14 cellular contexts compared by ENCODE assay signal in the genomic region with DNA sequence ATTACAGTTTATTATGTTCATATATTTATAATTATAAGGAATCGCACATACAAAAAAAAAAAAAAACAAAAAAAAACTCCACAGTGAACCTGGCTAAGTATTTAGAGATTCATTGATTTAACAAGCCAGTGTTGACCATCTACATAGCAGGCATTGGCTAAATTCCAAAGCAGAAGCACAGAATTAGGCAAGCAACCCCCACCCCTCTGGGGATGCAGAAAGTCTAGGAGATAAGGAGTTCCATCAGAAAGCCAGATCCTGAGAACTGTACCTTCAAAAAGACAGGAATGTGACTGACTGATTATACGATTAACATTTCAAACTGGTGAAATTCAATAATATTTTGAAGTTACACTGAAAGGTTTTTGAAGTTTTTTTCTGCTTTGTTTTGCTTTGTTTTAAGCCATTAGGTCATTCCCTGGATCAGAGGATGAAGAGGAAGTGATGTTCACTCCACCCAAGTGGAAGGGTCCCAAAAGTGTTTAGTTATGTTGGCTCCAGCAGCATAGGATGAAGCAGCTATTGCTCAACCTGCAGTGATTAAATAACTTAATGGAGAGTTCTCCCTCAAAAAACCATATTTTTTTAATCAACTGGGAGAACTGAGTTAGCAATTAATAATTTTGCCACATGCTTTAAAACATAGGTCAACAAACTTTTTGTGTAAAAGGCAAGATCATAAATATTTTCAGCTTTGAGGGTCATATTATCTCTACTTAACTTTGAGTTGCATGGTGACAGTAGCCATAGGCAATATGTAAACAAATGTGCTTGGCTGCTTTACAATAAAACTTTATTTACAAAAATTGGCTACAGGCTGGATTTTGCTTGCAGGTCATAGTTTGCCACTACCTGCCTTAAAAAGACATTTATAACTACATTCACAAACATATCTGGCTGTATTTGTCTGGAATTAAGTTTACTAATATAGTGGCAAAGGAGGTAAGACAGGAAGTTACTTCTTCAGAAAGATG. TPM values are rescaled to one million over a fixed set of nuclear protein-coding genes. Genes with fewer than 3 reads are reported as not detected.
DNase-seq lines count a peak whose midpoint lies in the region; ATAC-seq and TF ChIP-seq lines count a peak whose summit lies in the region.
"Had no signal": no experiment of that assay in that cellular context is flagged by ENCODE, and none has a peak within 500 bp of the region (broad histone marks: within the 10 kb centered on the region; RNA-seq: fewer than 3 reads in every experiment).

No MANE protein-coding gene starts in this region.

- H3K36me3 Mint-ChIP-seq in CD14-positive monocyte (no peaks in the 10 kb centered on the region), nephron progenitor cell (ENCODE audit: low read depth) (peaks cover 5% of the 10 kb centered on the region)

- DNase-seq in ELF-1 (ENCODE audit: low read depth, low spot score) (peak; percentile 72), astrocyte of the spinal cord (ENCODE audit: low read depth, low spot score) (peak; percentile 55), left cardiac atrium (peak; percentile 48), sciatic nerve (ENCODE audit: low spot score) (no peak), SKM-1 treated with dmso at 0.1 percent for 144 hours (lab: John Stamatoyannopoulos, UW; ENCODE audit: unreplicated experiment) (no peak), CD14-positive monocyte (ENCODE audit: low spot score) (no peak), nephron progenitor cell (no peak)
- DNase-seq: activated CD4-positive, alpha-beta T cell treated with anti-CD3 and anti-CD28 coated beads for 4 hours; activated gamma-delta T cell; cortex of kidney; KG1; NCI-H446 treated with DMSO at 0.1 percent for 48 hours; SHP77 treated with DMSO at 0.1 percent for 48 hours had no signal

- H3K4me3 ChIP-seq in astrocyte of the spinal cord (ENCODE audit: low read depth, low read length), result no peak overlapping the region

- in situ Hi-C loops in astrocyte of the spinal cord (cut with HindIII; ENCODE audit: low sequenced_read_pairs), result no loop called here

- peaks cover 2 to 6% (median 3%) of the 10 kb centered on the region in 3 donors for H3K27me3 Mint-ChIP-seq in CD14-positive monocyte (ENCODE audit: low read depth in 3 of 3)
- peaks cover 7% of the 10 kb centered on the region for H3K27me3 Mint-ChIP-seq in nephron progenitor cell (ENCODE audit: low read depth, poor library complexity)

- ATAC-seq in left cardiac atrium (peak; percentile 85 to 96), sciatic nerve (peak; percentile 94), HG02623 (IDR thresholded peaks at IDR 0.05; ENCODE audit: unreplicated experiment) (no peak)

- TF ChIP-seq CTCF in astrocyte of the spinal cord (IDR thresholded peaks at IDR 0.05; ENCODE audit: low read depth, low read length), result no peak
- TF ChIP-seq CTCF in CD14-positive monocyte (IDR thresholded peaks at IDR 0.05), result no peak
- TF ChIP-seq CTCF in nephron progenitor cell (IDR thresholded peaks at IDR 0.05), result no peak

- peaks cover 0 to 9% (median 2%) of the 10 kb centered on the region in 7 donors for H3K9me3 Mint-ChIP-seq in CD14-positive monocyte
- H3K9me3 Mint-ChIP-seq in nephron progenitor cell, result peaks cover 5% of the 10 kb centered on the region

- H3K4me1 Mint-ChIP-seq in CD14-positive monocyte (peaks cover 5% of the 10 kb centered on the region), nephron progenitor cell (peaks cover 33% of the 10 kb centered on the region)

- intact Hi-C loops in left cardiac atrium (cut with DNase I), result no loop called here
- intact Hi-C loops in sciatic nerve (cut with DNase I), result no loop called here
- intact Hi-C loops in CD14-positive monocyte (cut with micrococcal nuclease), result no loop called here

- H3K4me3 Mint-ChIP-seq in CD14-positive monocyte, result no peak overlapping the region
- no peak overlapping the region for H3K4me3 Mint-ChIP-seq in nephron progenitor cell

- H3K27ac Mint-ChIP-seq in CD14-positive monocyte (no peak overlapping the region), nephron progenitor cell (no peak overlapping the region)

RNA-seq across cellular contexts. Expression of a gene that starts 49.6 kb away (rescaled TPM):
- total RNA-seq in left cardiac atrium (10 to 100 TPM; 42.1 to 67.5 TPM), sciatic nerve (204 TPM)
- not detected for polyA plus RNA-seq in CD14-positive monocyte

Comparison
In these comparisons a context has a peak if more than half of its experiments do, and no peak if none do; other contexts are left out.
1. DNase-seq: peak in ELF-1 (single experiment), astrocyte of the spinal cord (single experiment) and left cardiac atrium (single experiment); none in sciatic nerve (single experiment), SKM-1 treated with dmso at 0.1 percent for 144 hours (single experiment), CD14-positive monocyte (single experiment) and nephron progenitor cell (single experiment).